ENCODE assay signal across 8 cellular contexts in the genomic region with DNA sequence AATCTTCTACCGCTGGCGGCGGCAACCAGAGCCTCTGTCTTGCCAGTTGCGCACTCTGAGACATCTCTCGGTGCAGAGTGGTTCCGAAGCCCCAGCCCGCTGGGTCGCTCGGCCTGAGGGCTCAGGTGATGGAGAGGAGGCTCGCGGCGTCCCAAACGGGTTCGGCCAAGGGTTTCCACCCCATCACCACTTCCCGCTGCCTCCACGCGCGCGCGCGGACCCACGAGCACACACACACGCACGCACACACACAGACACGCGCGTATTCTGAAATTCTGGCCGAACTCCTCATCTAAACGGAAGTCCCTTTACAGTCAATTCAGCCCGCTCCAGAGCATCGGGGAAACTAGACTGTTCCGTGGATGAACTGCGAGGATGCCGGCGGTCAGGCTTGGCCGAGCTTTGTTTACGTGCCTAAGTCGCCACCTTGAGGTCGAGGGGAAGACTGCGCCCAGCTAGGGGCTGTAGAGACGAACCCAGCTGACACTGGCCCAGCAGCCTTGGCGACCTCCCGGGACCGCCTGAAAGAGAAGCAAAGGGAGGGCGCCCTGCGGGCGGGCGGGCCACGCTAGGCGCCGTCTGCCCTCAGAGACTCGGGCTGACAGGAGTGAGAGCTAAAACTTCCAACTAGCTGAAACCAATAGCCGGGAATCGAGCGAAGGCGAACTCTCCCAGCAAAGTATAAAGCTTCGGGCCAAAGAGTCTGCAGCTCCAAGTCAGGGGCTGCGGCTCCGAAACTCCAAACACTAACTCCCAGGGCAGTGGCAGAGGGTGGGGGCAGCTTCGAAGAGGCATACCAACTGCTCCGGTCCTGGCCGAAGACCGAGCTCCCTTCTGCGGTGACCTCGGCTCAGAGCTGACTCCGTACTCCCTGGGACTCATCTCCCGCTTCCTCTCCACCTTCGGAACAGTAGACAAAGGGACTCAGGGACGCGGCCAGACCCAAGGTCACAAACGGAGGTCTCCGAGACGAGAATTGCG.
A peak's percentile ranks its signal among the peaks of the same experiment; 100 is the strongest.
DNase-seq lines count a peak whose midpoint lies in the region; ATAC-seq and TF ChIP-seq lines count a peak whose summit lies in the region.

No MANE protein-coding gene starts in this region.

- H3K27me3 ChIP-seq in BJ (ENCODE audit: control insufficient read depth, insufficient read depth, low read length) (peaks cover 39% of the 10 kb centered on the region), left lung (peaks cover 76 to 98% of the 10 kb centered on the region in 2 donors)

- H3K27me3 Mint-ChIP-seq in activated B cell treated with CpG ODN at 0.5 μM for 24 hours, result peaks cover 51% of the 10 kb centered on the region

- TF ChIP-seq CTCF in BJ (IDR thresholded peaks at IDR 0.05; ENCODE audit: insufficient read depth, low read depth, low read length), result peak; percentile 90
- TF ChIP-seq CTCF in activated B cell treated with CpG ODN at 0.5 μM for 24 hours (IDR thresholded peaks at IDR 0.05), result no peak
- peak; percentile 82 to 87 for TF ChIP-seq CTCF in left lung (IDR thresholded peaks at IDR 0.05)

- H3K27ac Mint-ChIP-seq in activated B cell treated with CpG ODN at 0.5 μM for 24 hours, result no peak overlapping the region

- DNase-seq in BJ (ENCODE audit: low read depth) (no peak), GM19238 (ENCODE audit: insufficient read length, low spot score) (peak; percentile 66), NCI-H2227 (lab: John Stamatoyannopoulos, UW; ENCODE audit: unreplicated experiment) (peak; percentile 92), activated B cell treated with CpG ODN at 0.5 μM for 24 hours (peak; percentile 28), dermis microvascular lymphatic vessel endothelial cell (ENCODE audit: low read depth in 2 of 2) (peak; percentile 44 to 76), left lung (peak; percentile 80 to 89)
- DNase-seq in stimulated activated CD4-positive, alpha-beta T cell treated with anti-CD3 and anti-CD28 coated beads, Interleukin-2, amount 100 ng/mL, for 4 hours (ENCODE audit: low read depth), result peak; percentile 37

- no peaks in the 10 kb centered on the region for H3K36me3 Mint-ChIP-seq in activated B cell treated with CpG ODN at 0.5 μM for 24 hours (ENCODE audit: low read depth)

- no peaks in the 10 kb centered on the region for H3K36me3 ChIP-seq in BJ (ENCODE audit: control insufficient read depth, insufficient read depth, low read length)
- no peaks in the 10 kb centered on the region for H3K36me3 ChIP-seq in left lung

- H3K27ac ChIP-seq in left lung, result no peak overlapping the region

- CTCF ChIA-PET in BJ (lab: Yijun Ruan, JAX) (interaction anchor here (0.6 to 4.8 kb wide), 38 partner anchors 9 to 1337 kb away, joined by 3 to 50 read pairs (median 3); no protein-coding TSS in a partner anchor), activated B cell treated with CpG ODN at 0.5 μM for 24 hours (lab: Charles Lee) (interaction anchor here (1.1 to 1.9 kb wide), 4 partner anchors 8 to 794 kb away, joined by 3 to 9 read pairs (median 4); no protein-coding TSS in a partner anchor)

- ATAC-seq in HG03280 (IDR thresholded peaks at IDR 0.05; ENCODE audit: unreplicated experiment) (peak; percentile 99), activated B cell treated with CpG ODN at 0.5 μM for 24 hours (ENCODE audit: low read depth) (peak; percentile 75), left lung (peak; percentile 100)

- H3K4me1 Mint-ChIP-seq in activated B cell treated with CpG ODN at 0.5 μM for 24 hours, result peaks cover 20% of the 10 kb centered on the region

- peaks cover 4 to 9% of the 10 kb centered on the region in 2 donors for H3K4me1 ChIP-seq in left lung

- peak overlapping the region; percentile 64 for H3K4me3 Mint-ChIP-seq in activated B cell treated with CpG ODN at 0.5 μM for 24 hours

- H3K9me3 ChIP-seq in left lung, result no peaks in the 10 kb centered on the region

- intact Hi-C loops in activated B cell treated with CpG ODN at 0.5 μM for 24 hours (cut with micrococcal nuclease), result loop anchor here (1.0 to 5.0 kb wide), 3 partner anchors 7 to 796 kb away; no protein-coding TSS in a partner anchor
- intact Hi-C loops in left lung (cut with DNase I), result no loop called here

- no peaks in the 10 kb centered on the region for H3K9me3 Mint-ChIP-seq in activated B cell treated with CpG ODN at 0.5 μM for 24 hours

- H3K4me3 ChIP-seq in BJ (ENCODE audit: low read depth, low read length), result peak overlapping the region; percentile 43
- peak overlapping the region; percentile 13 to 14 for H3K4me3 ChIP-seq in left lung

- POLR2A ChIA-PET in BJ (lab: Charles Lee), result no interaction called here
- POLR2A ChIA-PET in activated B cell treated with CpG ODN at 0.5 μM for 24 hours (lab: Charles Lee), result no interaction called here
